Comparison of ENCODE assay signal across 2 cellular contexts in genomic region chr4:138239496-138239895, GRCh38.
TF ChIP-seq lines count a peak whose summit lies in the region.

No MANE protein-coding gene starts in this region.

TF ChIP-seq in GM23338, 12 proteins besides CTCF, POLR2A, EP300 and RAD21 (continued from another document):
- TF ChIP-seq CREB1 (CRISPR knock-in tag; IDR thresholded peaks at IDR 0.05; ENCODE audit: low read depth) (no peak), JUNB (IDR thresholded peaks at IDR 0.05; ENCODE audit: unreplicated experiment) (no peak), ZNF462 (CRISPR knock-in tag; IDR thresholded peaks at IDR 0.05) (no peak), ZNF114 (CRISPR knock-in tag; IDR thresholded peaks at IDR 0.05) (no peak), REST (IDR thresholded peaks at IDR 0.05; ENCODE audit: unreplicated experiment) (no peak), EZH2phosphoT487 (IDR thresholded peaks at IDR 0.05; ENCODE audit: unreplicated experiment) (no peak), ZNF331 (CRISPR knock-in tag; IDR thresholded peaks at IDR 0.05; ENCODE audit: low read depth) (no peak), NANOG (IDR thresholded peaks at IDR 0.05; ENCODE audit: borderline replicate concordance) (no peak)
TF ChIP-seq in GM23338: peak in this region for 0.

TF ChIP-seq in WTC11, 78 proteins besides CTCF, POLR2A, EP300 and RAD21 (continued from another document):
- no peak for TF ChIP-seq ZNF317 (CRISPR knock-in tag; IDR thresholded peaks at IDR 0.05; ENCODE audit: borderline replicate concordance, low read depth)
- no peak for TF ChIP-seq ERG (CRISPR knock-in tag; IDR thresholded peaks at IDR 0.05)
- no peak for TF ChIP-seq ZNF423 (CRISPR knock-in tag; IDR thresholded peaks at IDR 0.05)
- TF ChIP-seq GTF2I (CRISPR knock-in tag; conservative IDR thresholded peaks at IDR 0.05): no peak
- TF ChIP-seq NFE2L1 (CRISPR knock-in tag; IDR thresholded peaks at IDR 0.05): no peak
- TF ChIP-seq ZNF416 (CRISPR knock-in tag; IDR thresholded peaks at IDR 0.05): no peak
- no peak for TF ChIP-seq CREB1 (CRISPR knock-in tag; IDR thresholded peaks at IDR 0.05)
- TF ChIP-seq FOXP1 (CRISPR knock-in tag; IDR thresholded peaks at IDR 0.05; ENCODE audit: borderline replicate concordance): no peak
- TF ChIP-seq USF1 (CRISPR knock-in tag; IDR thresholded peaks at IDR 0.05): no peak
